In the genomic region with DNA sequence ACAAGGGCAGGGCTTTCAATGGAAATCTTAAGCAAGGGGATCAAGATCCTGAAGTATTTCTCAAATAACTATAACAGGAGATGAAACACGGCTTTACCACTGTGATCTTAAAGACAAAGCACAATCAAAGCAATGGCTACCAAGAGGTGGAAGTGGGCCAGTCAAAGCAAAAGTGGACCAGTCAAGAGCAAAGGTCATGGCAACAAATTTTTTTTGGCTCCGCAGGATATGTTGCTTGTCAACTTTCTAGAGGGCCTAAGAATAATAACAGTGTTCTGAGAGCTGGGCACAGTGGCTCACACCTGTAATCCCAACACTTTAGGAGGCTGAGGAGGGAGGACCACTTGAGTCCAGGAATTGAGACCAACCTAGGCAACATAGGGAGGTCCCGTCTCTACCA, we compare ENCODE assay signal across 1 cellular context.
A peak's percentile ranks its signal among the peaks of the same experiment; 100 is the strongest.
TF ChIP-seq lines count a peak whose summit lies in the region.

No MANE protein-coding gene starts in this region.

TF ChIP-seq in HepG2, 621 proteins besides CTCF, POLR2A, EP300 and RAD21:
- TF ChIP-seq ZNF770 (CRISPR knock-in tag; IDR thresholded peaks at IDR 0.05) = peak; percentile 56; the same call in 1 of the 2 replicates
- no peak for TF ChIP-seq ESRRA (CRISPR knock-in tag; IDR thresholded peaks at IDR 0.05; ENCODE audit: low read depth)
- TF ChIP-seq ZBTB3 (CRISPR knock-in tag; IDR thresholded peaks at IDR 0.05; ENCODE audit: borderline replicate concordance, low read depth) = no peak
- TF ChIP-seq SALL1 (CRISPR knock-in tag; IDR thresholded peaks at IDR 0.05) = no peak
- TF ChIP-seq ZHX1 (CRISPR knock-in tag; IDR thresholded peaks at IDR 0.05; ENCODE audit: low read depth) = no peak
- TF ChIP-seq TERF1 (CRISPR knock-in tag; IDR thresholded peaks at IDR 0.05) = no peak
- no peak for TF ChIP-seq ZNF616 (CRISPR knock-in tag; IDR thresholded peaks at IDR 0.05; ENCODE audit: low read depth)
- no peak for TF ChIP-seq ZNF724P (CRISPR knock-in tag; IDR thresholded peaks at IDR 0.05; ENCODE audit: borderline replicate concordance)
